1 cellular context compared by ENCODE assay signal in the genomic region with DNA sequence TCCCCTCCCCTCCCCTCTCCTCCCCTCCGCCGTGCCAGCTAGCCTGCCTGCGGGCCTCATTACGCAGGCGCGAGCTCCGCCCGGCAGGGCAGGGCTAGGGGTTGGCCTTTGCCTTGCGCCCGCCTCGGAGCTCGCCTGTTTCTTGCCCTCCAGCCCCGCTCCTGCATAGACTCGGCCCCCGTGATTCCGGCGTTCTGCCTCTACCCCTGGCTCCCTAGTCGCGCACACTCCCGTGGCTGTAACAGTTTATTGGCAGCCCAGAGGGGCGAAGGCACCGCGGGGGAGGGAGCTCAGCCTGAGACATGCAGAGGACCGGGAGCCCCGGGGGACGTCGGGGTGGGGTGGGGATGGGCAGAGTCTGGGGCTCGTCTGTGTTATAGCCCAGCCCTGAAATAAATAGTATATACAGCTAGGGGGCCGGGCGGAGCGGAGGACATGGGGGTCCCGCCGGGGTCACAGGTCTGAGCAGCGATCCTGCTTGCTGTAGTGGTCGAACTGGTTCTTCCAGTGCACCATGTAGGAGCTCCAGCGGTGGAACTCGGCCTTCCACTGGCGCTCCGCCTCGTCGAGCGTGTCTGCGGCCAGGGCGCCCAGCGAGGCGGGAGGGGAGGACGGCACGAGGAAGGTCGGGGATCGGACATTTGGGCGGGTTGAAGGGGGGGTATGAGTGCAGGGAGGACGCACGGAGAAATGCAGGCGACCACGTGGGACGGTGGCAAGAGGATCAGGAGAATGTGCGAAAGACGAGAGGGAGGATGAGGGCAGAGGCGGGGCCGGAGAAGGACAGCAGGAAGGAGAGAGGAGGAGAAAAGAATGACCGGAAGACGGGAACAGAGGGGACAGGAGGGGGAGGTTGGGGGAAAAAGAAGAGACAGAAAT.
TF ChIP-seq lines count a peak whose summit lies in the region.

No MANE protein-coding gene starts in this region.

TF ChIP-seq in K562, 482 proteins besides CTCF, POLR2A, EP300 and RAD21 (continued from another document and continues in another):
- TF ChIP-seq CLOCK (CRISPR knock-in tag; IDR thresholded peaks at IDR 0.05; ENCODE audit: borderline replicate concordance) (no peak), KLF1 (tag; IDR thresholded peaks at IDR 0.05) (no peak), ZNF274 (IDR thresholded peaks at IDR 0.05; ENCODE audit: borderline replicate concordance, low read depth, low read length) (no peak), PCBP2 (IDR thresholded peaks at IDR 0.05; ENCODE audit: low read depth, low read length, poor library complexity, severe bottlenecking) (no peak), NFXL1 (CRISPR knock-in tag; IDR thresholded peaks at IDR 0.05) (no peak), TSC22D4 (tag; IDR thresholded peaks at IDR 0.05) (no peak), HCFC1 (IDR thresholded peaks at IDR 0.05; ENCODE audit: low read depth, low read length) (no peak), ZC3H8 (IDR thresholded peaks at IDR 0.05) (peak; percentile 80), ZNF830 (CRISPR knock-in tag; IDR thresholded peaks at IDR 0.05) (no peak), CC2D1A (IDR thresholded peaks at IDR 0.05) (no peak; the same call in 1 of the 2 replicates), ZNF217 (CRISPR knock-in tag; IDR thresholded peaks at IDR 0.05) (no peak), SREBF1 (IDR thresholded peaks at IDR 0.05; ENCODE audit: borderline replicate concordance, low read depth, low read length) (no peak), FOXO4 (CRISPR knock-in tag; IDR thresholded peaks at IDR 0.05) (peak; percentile 79; the same call in 1 of the 2 replicates), BDP1 (IDR thresholded peaks at IDR 0.05; ENCODE audit: insufficient read depth, insufficient read length) (no peak), HDAC3 (IDR thresholded peaks at IDR 0.05; ENCODE audit: borderline replicate concordance, partially characterized antibody) (no peak), ARID1B (IDR thresholded peaks at IDR 0.05) (peak; percentile 62), BMI1 (IDR thresholded peaks at IDR 0.05; ENCODE audit: low read length) (no peak), CEBPZ (IDR thresholded peaks at IDR 0.05; ENCODE audit: borderline replicate concordance, low read depth, low read length) (no peak), KLF6 (CRISPR knock-in tag; IDR thresholded peaks at IDR 0.05; ENCODE audit: borderline replicate concordance) (no peak), BRD4 (IDR thresholded peaks at IDR 0.05) (no peak; the same call in 1 of the 2 replicates), TCF7 (IDR thresholded peaks at IDR 0.05; ENCODE audit: borderline replicate concordance) (no peak), LEF1 (IDR thresholded peaks at IDR 0.05) (peak; percentile 73), CREM (IDR thresholded peaks at IDR 0.05; ENCODE audit: low read depth) (no peak), ZNF12 (CRISPR knock-in tag; IDR thresholded peaks at IDR 0.05) (peak; percentile 79; the same call in 1 of the 2 replicates), CSDE1 (IDR thresholded peaks at IDR 0.05) (peak in 1 of 2 experiments; percentile 66; a peak in 2 of 4 replicates), SIRT6 (IDR thresholded peaks at IDR 0.05; ENCODE audit: low read depth, low read length) (no peak), ZNF436 (CRISPR knock-in tag; IDR thresholded peaks at IDR 0.05) (no peak), PATZ1 (CRISPR knock-in tag; IDR thresholded peaks at IDR 0.05; ENCODE audit: borderline replicate concordance) (no peak), POLR2AphosphoS2 (IDR thresholded peaks at IDR 0.05; ENCODE audit: low read length) (no peak), ZNF165 (CRISPR knock-in tag; IDR thresholded peaks at IDR 0.05; ENCODE audit: borderline replicate concordance) (no peak), RBM17 (IDR thresholded peaks at IDR 0.05; ENCODE audit: borderline replicate concordance, low read depth, low read length) (no peak), ZNF766 (CRISPR knock-in tag; conservative IDR thresholded peaks at IDR 0.05) (peak; percentile 58; the same call in 1 of the 2 replicates), PHTF2 (CRISPR knock-in tag; IDR thresholded peaks at IDR 0.05) (no peak), ZFX (CRISPR knock-in tag; IDR thresholded peaks at IDR 0.05) (peak; percentile 35; the same call in 1 of the 2 replicates), TGIF2 (CRISPR knock-in tag; IDR thresholded peaks at IDR 0.05) (no peak)
- TF ChIP-seq, protein P1, sequence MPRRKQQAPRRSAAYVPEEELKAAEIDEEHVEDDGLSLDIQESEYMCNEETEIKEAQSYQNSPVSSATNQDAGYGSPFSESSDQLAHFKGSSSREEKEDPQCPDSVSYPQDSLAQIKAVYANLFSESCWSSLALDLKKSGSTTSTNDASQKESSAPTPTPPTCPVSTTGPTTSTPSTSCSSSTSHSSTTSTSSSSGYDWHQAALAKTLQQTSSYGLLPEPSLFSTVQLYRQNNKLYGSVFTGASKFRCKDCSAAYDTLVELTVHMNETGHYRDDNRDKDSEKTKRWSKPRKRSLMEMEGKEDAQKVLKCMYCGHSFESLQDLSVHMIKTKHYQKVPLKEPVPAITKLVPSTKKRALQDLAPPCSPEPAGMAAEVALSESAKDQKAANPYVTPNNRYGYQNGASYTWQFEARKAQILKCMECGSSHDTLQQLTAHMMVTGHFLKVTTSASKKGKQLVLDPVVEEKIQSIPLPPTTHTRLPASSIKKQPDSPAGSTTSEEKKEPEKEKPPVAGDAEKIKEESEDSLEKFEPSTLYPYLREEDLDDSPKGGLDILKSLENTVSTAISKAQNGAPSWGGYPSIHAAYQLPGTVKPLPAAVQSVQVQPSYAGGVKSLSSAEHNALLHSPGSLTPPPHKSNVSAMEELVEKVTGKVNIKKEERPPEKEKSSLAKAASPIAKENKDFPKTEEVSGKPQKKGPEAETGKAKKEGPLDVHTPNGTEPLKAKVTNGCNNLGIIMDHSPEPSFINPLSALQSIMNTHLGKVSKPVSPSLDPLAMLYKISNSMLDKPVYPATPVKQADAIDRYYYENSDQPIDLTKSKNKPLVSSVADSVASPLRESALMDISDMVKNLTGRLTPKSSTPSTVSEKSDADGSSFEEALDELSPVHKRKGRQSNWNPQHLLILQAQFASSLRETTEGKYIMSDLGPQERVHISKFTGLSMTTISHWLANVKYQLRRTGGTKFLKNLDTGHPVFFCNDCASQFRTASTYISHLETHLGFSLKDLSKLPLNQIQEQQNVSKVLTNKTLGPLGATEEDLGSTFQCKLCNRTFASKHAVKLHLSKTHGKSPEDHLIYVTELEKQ (CRISPR knock-in tag; IDR thresholded peaks at IDR 0.05): no peak
- TF ChIP-seq, protein P2, sequence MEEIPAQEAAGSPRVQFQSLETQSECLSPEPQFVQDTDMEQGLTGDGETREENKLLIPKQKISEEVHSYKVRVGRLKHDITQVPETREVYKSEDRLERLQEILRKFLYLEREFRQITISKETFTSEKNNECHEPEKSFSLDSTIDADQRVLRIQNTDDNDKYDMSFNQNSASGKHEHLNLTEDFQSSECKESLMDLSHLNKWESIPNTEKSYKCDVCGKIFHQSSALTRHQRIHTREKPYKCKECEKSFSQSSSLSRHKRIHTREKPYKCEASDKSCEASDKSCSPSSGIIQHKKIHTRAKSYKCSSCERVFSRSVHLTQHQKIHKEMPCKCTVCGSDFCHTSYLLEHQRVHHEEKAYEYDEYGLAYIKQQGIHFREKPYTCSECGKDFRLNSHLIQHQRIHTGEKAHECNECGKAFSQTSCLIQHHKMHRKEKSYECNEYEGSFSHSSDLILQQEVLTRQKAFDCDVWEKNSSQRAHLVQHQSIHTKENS (CRISPR knock-in tag; IDR thresholded peaks at IDR 0.05): no peak
- TF ChIP-seq, protein P3, sequence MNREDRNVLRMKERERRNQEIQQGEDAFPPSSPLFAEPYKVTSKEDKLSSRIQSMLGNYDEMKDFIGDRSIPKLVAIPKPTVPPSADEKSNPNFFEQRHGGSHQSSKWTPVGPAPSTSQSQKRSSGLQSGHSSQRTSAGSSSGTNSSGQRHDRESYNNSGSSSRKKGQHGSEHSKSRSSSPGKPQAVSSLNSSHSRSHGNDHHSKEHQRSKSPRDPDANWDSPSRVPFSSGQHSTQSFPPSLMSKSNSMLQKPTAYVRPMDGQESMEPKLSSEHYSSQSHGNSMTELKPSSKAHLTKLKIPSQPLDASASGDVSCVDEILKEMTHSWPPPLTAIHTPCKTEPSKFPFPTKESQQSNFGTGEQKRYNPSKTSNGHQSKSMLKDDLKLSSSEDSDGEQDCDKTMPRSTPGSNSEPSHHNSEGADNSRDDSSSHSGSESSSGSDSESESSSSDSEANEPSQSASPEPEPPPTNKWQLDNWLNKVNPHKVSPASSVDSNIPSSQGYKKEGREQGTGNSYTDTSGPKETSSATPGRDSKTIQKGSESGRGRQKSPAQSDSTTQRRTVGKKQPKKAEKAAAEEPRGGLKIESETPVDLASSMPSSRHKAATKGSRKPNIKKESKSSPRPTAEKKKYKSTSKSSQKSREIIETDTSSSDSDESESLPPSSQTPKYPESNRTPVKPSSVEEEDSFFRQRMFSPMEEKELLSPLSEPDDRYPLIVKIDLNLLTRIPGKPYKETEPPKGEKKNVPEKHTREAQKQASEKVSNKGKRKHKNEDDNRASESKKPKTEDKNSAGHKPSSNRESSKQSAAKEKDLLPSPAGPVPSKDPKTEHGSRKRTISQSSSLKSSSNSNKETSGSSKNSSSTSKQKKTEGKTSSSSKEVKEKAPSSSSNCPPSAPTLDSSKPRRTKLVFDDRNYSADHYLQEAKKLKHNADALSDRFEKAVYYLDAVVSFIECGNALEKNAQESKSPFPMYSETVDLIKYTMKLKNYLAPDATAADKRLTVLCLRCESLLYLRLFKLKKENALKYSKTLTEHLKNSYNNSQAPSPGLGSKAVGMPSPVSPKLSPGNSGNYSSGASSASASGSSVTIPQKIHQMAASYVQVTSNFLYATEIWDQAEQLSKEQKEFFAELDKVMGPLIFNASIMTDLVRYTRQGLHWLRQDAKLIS (CRISPR knock-in tag; IDR thresholded peaks at IDR 0.05): no peak; the same call in 1 of the 2 replicates
- TF ChIP-seq, protein P4, sequence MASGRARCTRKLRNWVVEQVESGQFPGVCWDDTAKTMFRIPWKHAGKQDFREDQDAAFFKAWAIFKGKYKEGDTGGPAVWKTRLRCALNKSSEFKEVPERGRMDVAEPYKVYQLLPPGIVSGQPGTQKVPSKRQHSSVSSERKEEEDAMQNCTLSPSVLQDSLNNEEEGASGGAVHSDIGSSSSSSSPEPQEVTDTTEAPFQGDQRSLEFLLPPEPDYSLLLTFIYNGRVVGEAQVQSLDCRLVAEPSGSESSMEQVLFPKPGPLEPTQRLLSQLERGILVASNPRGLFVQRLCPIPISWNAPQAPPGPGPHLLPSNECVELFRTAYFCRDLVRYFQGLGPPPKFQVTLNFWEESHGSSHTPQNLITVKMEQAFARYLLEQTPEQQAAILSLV (tag; IDR thresholded peaks at IDR 0.05): no peak
